In genomic region chr1:6001992-6002576, GRCh38 we compare ENCODE assay signal across 9 cellular contexts. TPM values are rescaled to one million over a fixed set of nuclear protein-coding genes. Genes with fewer than 3 reads are reported as not detected.
DNase-seq lines count a peak whose midpoint lies in the region; ATAC-seq, FAIRE-seq and TF ChIP-seq lines count a peak whose summit lies in the region.
"Had no signal": no experiment of that assay in that cellular context is flagged by ENCODE, and none has a peak within 500 bp of the region (broad histone marks: within the 10 kb centered on the region; RNA-seq: fewer than 3 reads in every experiment).

No MANE protein-coding gene starts in this region.

- H3K4me2 ChIP-seq in K562 (ENCODE audit: insufficient read depth, low read length): no peak overlapping the region

- TF ChIP-seq CTCF in K562 (IDR thresholded peaks at IDR 0.05 in 2 of 3, conservative IDR thresholded peaks at IDR 0.05 in 1 of 3; ENCODE audit: insufficient read depth in 2 of 3, low read depth in 1 of 3, low read length in 3 of 3) (no peak), pancreas (IDR thresholded peaks at IDR 0.05) (no peak)

- H3K27me3 ChIP-seq in H7 (ENCODE audit: control insufficient read depth, insufficient read depth, low read length): no peaks in the 10 kb centered on the region
- H3K27me3 ChIP-seq in K562 (ENCODE audit: control insufficient read depth in 2 of 2, insufficient read depth in 2 of 2, low read length in 2 of 2): no peaks in the 10 kb centered on the region
- H3K27me3 ChIP-seq in pancreas: no peaks in the 10 kb centered on the region

- DNase-seq in H7 (peak; percentile 53), NCI-H2081 (lab: John Stamatoyannopoulos, UW) (peak; percentile 68 to 86), K562 (ENCODE audit: extremely low read depth in 1 of 4, low spot score in 3 of 4) (no peak), pancreas (peak in 4 of 6 donors; percentile 48 to 78 (median 69)), mucosa of gallbladder (ENCODE audit: low spot score) (no peak)
- DNase-seq: activated B cell treated with CpG ODN at 0.5 μM for 24 hours had no signal

- peaks cover 6 to 51% of the 10 kb centered on the region in 2 experiments; a peak in 4 of 5 replicates for H3K4me1 ChIP-seq in K562 (replicated peaks in 1 of 2; ENCODE audit: control insufficient read depth in 2 of 2, insufficient read depth in 2 of 2, low read length in 2 of 2)
- H3K4me1 ChIP-seq in pancreas: no peaks in the 10 kb centered on the region

- no peaks in the 10 kb centered on the region for H3K9me3 ChIP-seq in K562 (replicated peaks; ENCODE audit: control insufficient read depth, insufficient read depth, low read depth, low read length)
- H3K9me3 ChIP-seq in pancreas: no peaks in the 10 kb centered on the region

- FAIRE-seq in K562 (lab: Jason Lieb, UNC) (no peak), pancreas (lab: Jason Lieb, UNC) (no peak)

- no peak for TF ChIP-seq EP300 in K562 (IDR thresholded peaks at IDR 0.05; ENCODE audit: low read length)

- H3K36me3 ChIP-seq in H7 (replicated peaks; ENCODE audit: control insufficient read depth, insufficient read depth, low read length) (no peaks in the 10 kb centered on the region), K562 (ENCODE audit: control insufficient read depth, insufficient read depth, low read length) (no peaks in the 10 kb centered on the region), pancreas (no peaks in the 10 kb centered on the region)

- CTCF ChIA-PET in K562 (lab: Yijun Ruan, JAX; ENCODE audit: low intra/inter-chr PET ratio): no interaction called here

- POLR2A ChIA-PET in K562 (lab: Yijun Ruan, JAX): interaction anchor here (0.7 to 2.4 kb wide), 4 partner anchors 8 to 125 kb away, joined by 3 to 7 read pairs (median 4); no protein-coding TSS in a partner anchor

- no peaks in the 10 kb centered on the region; the same call in 2 of the 3 replicates for H3K79me2 ChIP-seq in K562 (ENCODE audit: control insufficient read depth, insufficient read depth, low read length)

- no TSS peak for BruUV-seq in K562 (replicated peaks; lab: Mats Ljungman, UMichigan)

- no peak for TF ChIP-seq POLR2A in K562 (conservative IDR thresholded peaks at IDR 0.05)

- peaks cover 5% of the 10 kb centered on the region for H3K9me1 ChIP-seq in K562 (ENCODE audit: control insufficient read depth, insufficient read depth, low read length)

- H3K4me3 ChIP-seq in H7 (ENCODE audit: insufficient read depth, low read depth, low read length) (no peak overlapping the region), K562 (no peak overlapping the region), pancreas (no peak overlapping the region)

- in situ Hi-C loops in K562 (cut with MboI): no loop called here

- H3K9ac ChIP-seq in K562 (ENCODE audit: insufficient read depth in 1 of 2, low read depth in 2 of 2, low read length in 2 of 2): peak overlapping the region in 1 of 2 experiments; percentile 66; a peak in 1 of 4 replicates

- ATAC-seq in K562 (no peak), pancreas (peak in 3 of 4 donors; percentile 70 to 80 (median 78)), esophagus mucosa (no peak), HG03025 (IDR thresholded peaks at IDR 0.05; ENCODE audit: low FRiP score, unreplicated experiment) (no peak), HG03196 (IDR thresholded peaks at IDR 0.05; ENCODE audit: unreplicated experiment) (no peak)

- intact Hi-C loops in K562 (cut with micrococcal nuclease) (no loop called here), pancreas (cut with DNase I) (no loop called here)

- WGBS in K562 (ENCODE audit: insufficient coverage, low coverage, missing lambda C conversion rate): 75% methylated on average over 13 of the region's 13 CpGs
- WGBS in pancreas, 2 donors: 28 to 29% methylated on average over 13 of the region's 13 CpGs

- no peak overlapping the region for H2AFZ ChIP-seq in K562 (ENCODE audit: low read depth, low read length)

- no peak for TF ChIP-seq RAD21 in K562 (CRISPR knock-in tag; conservative IDR thresholded peaks at IDR 0.05 in 1 of 2, IDR thresholded peaks at IDR 0.05 in 1 of 2)

- peaks cover 35% of the 10 kb centered on the region for H4K20me1 ChIP-seq in K562 (replicated peaks; ENCODE audit: control insufficient read depth, insufficient read depth, low read length)

- H3K27ac ChIP-seq in K562 (ENCODE audit: extremely low read depth, low read depth, low read length) (no peak overlapping the region), pancreas (no peak overlapping the region)

TF ChIP-seq in K562, 482 proteins besides CTCF, POLR2A, EP300 and RAD21 (continues in another document):
- no peak for TF ChIP-seq TRIM28 (IDR thresholded peaks at IDR 0.05)
- no peak for TF ChIP-seq ZFP36 (IDR thresholded peaks at IDR 0.05; ENCODE audit: low read depth, low read length, partially characterized antibody)

RNA-seq across cellular contexts. Expression of gene NPHP4, which starts 9.9 kb away (rescaled TPM):
- total RNA-seq in H7 (2014; rRNA removed; shearing (Covaris generic)): 22.1 and 22.2 TPM in 2 replicates
- total RNA-seq in K562 (2011; cell fraction: chromatin; rRNA removed; ENCODE audit: low replicate concordance): 82.6 and 164 TPM in 2 replicates
- 73.7 and 83.2 TPM in 2 replicates for total RNA-seq in K562 (2011; cell fraction: nucleolus; rRNA removed)
- total RNA-seq in K562 (2011; cell fraction: nucleoplasm; rRNA removed): 59.2 and 65.8 TPM in 2 replicates
- total RNA-seq in K562 (2014; rRNA removed): 10.5 and 11.0 TPM in 2 replicates
- 3.3 and 4.8 TPM in 2 replicates for total RNA-seq in K562 (2014; rRNA removed; fragmentation: Illumina TruSeq; extraction: Trizol)
- 6.2 and 6.9 TPM in 2 replicates for total RNA-seq in K562 (2015; rRNA removed; fragmentation: Illumina TruSeq; extraction: Trizol)
- total RNA-seq in K562 (2021): 23.3 and 26.2 TPM in 2 replicates
- polyA plus RNA-seq in K562 (2011; rRNA removed): 6.7 and 9.8 TPM in 2 replicates
- 4.6 and 7.6 TPM in 2 replicates for polyA plus RNA-seq in K562 (2011; cell fraction: cytosol; rRNA removed)
- polyA plus RNA-seq in K562 (2011; cell fraction: nucleus; rRNA removed): 71.9 and 106 TPM in 2 replicates
- polyA plus RNA-seq in K562 (2012): 12.4 and 19.3 TPM in 2 replicates
- 9.6 and 10.4 TPM in 2 replicates for polyA plus RNA-seq in K562 (2014; fragmentation: Illumina TruSeq; extraction: Trizol)
- under 1 TPM; 0.52 to 0.77 TPM for polyA plus RNA-seq in K562 (2014; fragmentation: Nextera tagmentation; extraction: Ambion mirVana)
- 13.9 and 15.3 TPM in 2 replicates for polyA plus RNA-seq in K562 (2014; rRNA removed)
- 7.0 and 7.9 TPM in 2 replicates for polyA minus RNA-seq in K562 (2011; rRNA and poly(A)+ RNA removed)
- polyA minus RNA-seq in K562 (2011; cell fraction: cytosol; rRNA and poly(A)+ RNA removed): 10.7 and 12.6 TPM in 2 replicates
- polyA minus RNA-seq in K562 (2011; cell fraction: nucleus; rRNA and poly(A)+ RNA removed): 31.6 and 34.4 TPM in 2 replicates
- total RNA-seq in pancreas: 1 to 10 TPM; 4.0 to 8.3 (median 4.8) TPM
- polyA plus RNA-seq in pancreas: 1 to 10 TPM; 7.6 to 9.7 TPM
- 4.7 TPM for total RNA-seq in esophagus mucosa
- 20.6 TPM for total RNA-seq in mucosa of gallbladder

RNA-seq across cellular contexts. Expression of gene KCNAB2, which starts 43.6 kb away (rescaled TPM):
- total RNA-seq in H7 (2014; rRNA removed; shearing (Covaris generic)): 6.6 and 8.4 TPM in 2 replicates
- 23.9 and 48.7 TPM in 2 replicates for total RNA-seq in K562 (2011; cell fraction: chromatin; rRNA removed; ENCODE audit: low replicate concordance)
- 31.2 and 38.0 TPM in 2 replicates for total RNA-seq in K562 (2011; cell fraction: nucleolus; rRNA removed)
- total RNA-seq in K562 (2011; cell fraction: nucleoplasm; rRNA removed): 23.7 and 24.4 TPM in 2 replicates
- total RNA-seq in K562 (2014; rRNA removed) (4.0 and 11.1 TPM in 2 replicates), K562 (2014; rRNA removed; fragmentation: Illumina TruSeq; extraction: Trizol) (7.1 and 7.2 TPM in 2 replicates), K562 (2015; rRNA removed; fragmentation: Illumina TruSeq; extraction: Trizol) (6.1 and 6.4 TPM in 2 replicates), K562 (2021) (14.7 and 15.8 TPM in 2 replicates), pancreas (1 to 10 TPM; 1.2 to 9.0 (median 4.1) TPM), esophagus mucosa (3.6 TPM), mucosa of gallbladder (16.1 TPM)
- polyA plus RNA-seq in K562 (2011; rRNA removed) (5.8 and 7.4 TPM in 2 replicates), K562 (2014; fragmentation: Illumina TruSeq; extraction: Trizol) (8.1 and 8.2 TPM in 2 replicates), K562 (2014; fragmentation: Nextera tagmentation; extraction: Ambion mirVana) (1 to 10 TPM; 1.8 to 2.4 TPM), K562 (2014; rRNA removed) (8.3 and 10.8 TPM in 2 replicates), pancreas (1 to 10 TPM; 4.1 to 4.6 TPM)
- 3.5 and 7.3 TPM in 2 replicates for polyA plus RNA-seq in K562 (2011; cell fraction: cytosol; rRNA removed)
- polyA plus RNA-seq in K562 (2011; cell fraction: nucleus; rRNA removed): 19.8 and 26.0 TPM in 2 replicates
- polyA plus RNA-seq in K562 (2012): 11.8 and 15.5 TPM in 2 replicates
- polyA minus RNA-seq in K562 (2011; rRNA and poly(A)+ RNA removed): 2.0 and 5.5 TPM in 2 replicates
- polyA minus RNA-seq in K562 (2011; cell fraction: cytosol; rRNA and poly(A)+ RNA removed): 3.7 and 4.5 TPM in 2 replicates
- 13.6 and 16.0 TPM in 2 replicates for polyA minus RNA-seq in K562 (2011; cell fraction: nucleus; rRNA and poly(A)+ RNA removed)

Comparison
In these comparisons a context has a peak if more than half of its experiments do, and no peak if none do; other contexts are left out.
1. DNase-seq: peak in H7 (single experiment), NCI-H2081 (2 of 2) and pancreas (4 of 6); none in K562 (0 of 4) and mucosa of gallbladder (single experiment).
2. ATAC-seq: peak in pancreas (3 of 4); none in K562 (single experiment), esophagus mucosa (single experiment), HG03025 (single experiment) and HG03196 (single experiment).